In genomic region chr15:78993257-78993930, GRCh38 we compare ENCODE assay signal across 28 cellular contexts. TPM values are rescaled to one million over a fixed set of nuclear protein-coding genes. Genes with fewer than 3 reads are reported as not detected.
DNase-seq lines count a peak whose midpoint lies in the region; FAIRE-seq and TF ChIP-seq lines count a peak whose summit lies in the region.
"Had no signal": no experiment of that assay in that cellular context is flagged by ENCODE, and none has a peak within 500 bp of the region (broad histone marks: within the 10 kb centered on the region; RNA-seq: fewer than 3 reads in every experiment).

No MANE protein-coding gene starts in this region.

- H3K36me3 ChIP-seq in kidney (ENCODE audit: control insufficient read depth in 1 of 2, insufficient read depth in 2 of 2, low read length in 2 of 2) (no peaks in the 10 kb centered on the region), trophoblast cell (ENCODE audit: control insufficient read depth in 1 of 2, insufficient read depth in 2 of 2, low read length in 2 of 2) (peaks cover 2 to 3% of the 10 kb centered on the region in 2 experiments), esophagus muscularis mucosa (no peaks in the 10 kb centered on the region)
- H3K36me3 ChIP-seq: adrenal gland, esophagus squamous epithelium, right atrium auricular region, spleen, tibial nerve had no signal

- H3K18ac ChIP-seq in trophoblast cell (ENCODE audit: low read length), result no peak overlapping the region

- H3K27ac ChIP-seq in RWPE1 (peak overlapping the region; percentile 28), kidney (ENCODE audit: low read depth in 2 of 2, low read length in 2 of 2) (peak overlapping the region; percentile 83 to 90), trophoblast cell (ENCODE audit: low read depth, low read length) (no peak overlapping the region), esophagus muscularis mucosa (replicated peaks in 1 of 4) (no peak overlapping the region)
- H3K27ac ChIP-seq: adrenal gland, body of pancreas, esophagus squamous epithelium, foreskin keratinocyte, right atrium auricular region, SK-N-MC, spleen, tibial nerve had no signal

- H2AK5ac ChIP-seq in trophoblast cell (ENCODE audit: low read length), result peak overlapping the region; percentile 56

- TF ChIP-seq POLR2A in GM12891 (IDR thresholded peaks at IDR 0.05; ENCODE audit: low read depth, low read length) (no peak), esophagus muscularis mucosa (IDR thresholded peaks at IDR 0.05; ENCODE audit: low read depth) (no peak)

- POLR2A ChIA-PET in RWPE1 (lab: Yijun Ruan, JAX; ENCODE audit: low non-redundant PET), result no interaction called here

- H3K27me3 ChIP-seq in trophoblast cell (ENCODE audit: insufficient read depth, low read length) (no peaks in the 10 kb centered on the region), esophagus muscularis mucosa (no peaks in the 10 kb centered on the region)
- H3K27me3 ChIP-seq: adrenal gland, body of pancreas, esophagus squamous epithelium, foreskin keratinocyte, right atrium auricular region, spleen, tibial nerve had no signal

- H3K4me3 ChIP-seq in kidney (ENCODE audit: low read length in 2 of 2) (no peak overlapping the region), trophoblast cell (ENCODE audit: low read depth, low read length) (peak overlapping the region; percentile 16), esophagus muscularis mucosa (no peak overlapping the region)
- H3K4me3 ChIP-seq: adrenal gland, body of pancreas, esophagus squamous epithelium, right atrium auricular region, SK-N-MC, spleen, tibial nerve had no signal

- WGBS in trophoblast cell (ENCODE audit: extremely low coverage, insufficient coverage, insufficient read length), result no CpG with 5 or more reads among the region's 4 CpGs
- 79% methylated on average over 2 of the region's 4 CpGs for WGBS in esophagus muscularis mucosa

- H3K9me3 ChIP-seq in kidney (ENCODE audit: control insufficient read depth in 1 of 2, low read length in 2 of 2), result no peaks in the 10 kb centered on the region
- H3K9me3 ChIP-seq in trophoblast cell (ENCODE audit: insufficient read depth, low read depth, low read length), result peaks cover 12% of the 10 kb centered on the region
- no peaks in the 10 kb centered on the region for H3K9me3 ChIP-seq in esophagus muscularis mucosa
- H3K9me3 ChIP-seq: adrenal gland, body of pancreas, esophagus squamous epithelium, right atrium auricular region, spleen, tibial nerve had no signal

- H2BK12ac ChIP-seq in trophoblast cell (ENCODE audit: low read length), result peak overlapping the region; percentile 25

- no peak overlapping the region for H3K4ac ChIP-seq in trophoblast cell (ENCODE audit: low read depth, low read length)

- no peak overlapping the region for H2AFZ ChIP-seq in trophoblast cell (ENCODE audit: insufficient read depth, low read length, poor library complexity)

- no peak overlapping the region for H2BK5ac ChIP-seq in trophoblast cell (ENCODE audit: low read depth, low read length, poor library complexity)

- H2BK120ac ChIP-seq in trophoblast cell (ENCODE audit: insufficient read depth, low read length, poor library complexity), result no peak overlapping the region

- no peak overlapping the region for H4K12ac ChIP-seq in trophoblast cell (ENCODE audit: low read depth, low read length)

- H3K9ac ChIP-seq in kidney (ENCODE audit: low read length in 2 of 2) (peak overlapping the region in 1 of 2 donors; percentile 5), trophoblast cell (ENCODE audit: low read length) (no peak overlapping the region)

- no peak overlapping the region for H3K23ac ChIP-seq in trophoblast cell (ENCODE audit: low read length)

- no peak overlapping the region for H3K14ac ChIP-seq in trophoblast cell (ENCODE audit: low read length)

- no peak for FAIRE-seq in GM12891 (lab: Jason Lieb, UNC)
- no peak for FAIRE-seq in kidney (lab: Jason Lieb, UNC)
- FAIRE-seq: endometrium had no signal

- peaks cover 17% of the 10 kb centered on the region for H3K79me1 ChIP-seq in trophoblast cell (ENCODE audit: low read length)

- DNase-seq in GM12891 (ENCODE audit: insufficient read length, low spot score) (no peak), RWPE1 (ENCODE audit: low spot score) (no peak), kidney (peak; percentile 39), trophoblast cell (no peak), esophagus muscularis mucosa (ENCODE audit: extremely low spot score) (no peak), ureter (ENCODE audit: low spot score) (no peak), NCI-H510A (lab: John Stamatoyannopoulos, UW) (no peak), H4 (ENCODE audit: low spot score) (no peak)
- DNase-seq: activated CD4-positive, alpha-beta T cell treated with anti-CD3 and anti-CD28 coated beads, Interleukin-2, amount 50 U/mL, for 4 hours; activated CD8-positive, alpha-beta memory T cell treated with anti-CD3 and anti-CD28 coated beads, Interleukin-2, amount 10 ng/mL, durations not matched to agents 7 days and 5 days; activated naive CD4-positive, alpha-beta T cell; activated T-cell treated with anti-CD3 and anti-CD28 coated beads, Interleukin-2, amount 50 U/mL, for 48 hours; EL; esophagus squamous epithelium; foreskin keratinocyte; islet precursor cell; NCI-H1092; NCI-H1694 treated with DMSO at 0.1 percent for 48 hours; NCI-H446 treated with DMSO at 0.1 percent for 48 hours; OCI-M1; stimulated activated CD8-positive, alpha-beta memory T cell treated with anti-CD3 and anti-CD28 coated beads, Interleukin-4, amount 100 ng/mL, for 48 hours had no signal

- TF ChIP-seq CTCF in RWPE1 (conservative IDR thresholded peaks at IDR 0.05; ENCODE audit: low read depth) (no peak), kidney (IDR thresholded peaks at IDR 0.05; ENCODE audit: borderline replicate concordance, extremely low read depth, insufficient read depth) (no peak), esophagus muscularis mucosa (IDR thresholded peaks at IDR 0.05) (no peak)

- H3K4me1 ChIP-seq in kidney (ENCODE audit: control insufficient read depth in 1 of 2, insufficient read depth in 1 of 2, low read depth in 1 of 2, low read length in 2 of 2) (peaks cover 32 to 40% of the 10 kb centered on the region in 2 donors), trophoblast cell (ENCODE audit: control insufficient read depth in 1 of 2, insufficient read depth in 2 of 2, low read length in 2 of 2) (peaks cover 27 to 30% of the 10 kb centered on the region in 2 experiments), esophagus muscularis mucosa (peaks cover 7 to 33% (median 30%) of the 10 kb centered on the region in 4 donors)

- H4K91ac ChIP-seq in trophoblast cell (ENCODE audit: low read depth, low read length), result peak overlapping the region; percentile 18

- H3K79me2 ChIP-seq in trophoblast cell (ENCODE audit: control insufficient read depth, insufficient read depth, low read length, poor library complexity), result no peaks in the 10 kb centered on the region

- intact Hi-C loops in kidney (cut with DNase I), result no loop called here
- intact Hi-C loops in esophagus muscularis mucosa (cut with DNase I), result no loop called here

- TF ChIP-seq EP300 in esophagus muscularis mucosa (IDR thresholded peaks at IDR 0.05), result no peak

- no peak overlapping the region for H4K8ac ChIP-seq in trophoblast cell (ENCODE audit: low read depth, low read length)

- H3K4me2 ChIP-seq in trophoblast cell (ENCODE audit: low read length), result no peak overlapping the region

- CTCF ChIA-PET in RWPE1 (lab: Yijun Ruan, JAX), result no interaction called here

TF ChIP-seq in GM12891, 5 proteins besides CTCF, POLR2A, EP300 and RAD21:
- TF ChIP-seq PAX5 (IDR thresholded peaks at IDR 0.05; ENCODE audit: insufficient read depth, low read length, severe bottlenecking) (no peak), TAF1 (IDR thresholded peaks at IDR 0.05; ENCODE audit: low read depth, low read length) (no peak), POU2F2 (IDR thresholded peaks at IDR 0.05; ENCODE audit: low read depth, low read length) (0 out of 2 replicates have a peak, but pooled peaks have one; percentile 1)

RNA-seq across cellular contexts. Expression of gene CTSH, which starts 48.5 kb away (rescaled TPM):
- polyA plus RNA-seq in GM12891 (2012; ENCODE audit: low read depth, missing spikeins), result 464 TPM
- total RNA-seq in kidney (201 TPM), esophagus muscularis mucosa (100 to 1,000 TPM in 1 of 4 donors, 10 to 100 TPM in 3; 56.1 to 114 (median 74.9) TPM), ureter (705 TPM)
- 1,628 TPM for polyA plus RNA-seq in kidney (ENCODE audit: insufficient read depth, low read depth, low replicate concordance)
- polyA plus RNA-seq in trophoblast cell (2013), result 73.2 and 80.7 TPM in 2 replicates
- total RNA-seq in H4 (2014; rRNA removed; shearing (Covaris generic)), result 39.9 and 40.5 TPM in 2 replicates

Comparison
In these comparisons a context has a peak if more than half of its experiments do, and no peak if none do; other contexts are left out.
1. H3K27ac ChIP-seq: peak in RWPE1 (single experiment) and kidney (2 of 2); none in trophoblast cell (single experiment) and esophagus muscularis mucosa (0 of 4).